ENCODE assay signal across 25 cellular contexts in the genomic region with DNA sequence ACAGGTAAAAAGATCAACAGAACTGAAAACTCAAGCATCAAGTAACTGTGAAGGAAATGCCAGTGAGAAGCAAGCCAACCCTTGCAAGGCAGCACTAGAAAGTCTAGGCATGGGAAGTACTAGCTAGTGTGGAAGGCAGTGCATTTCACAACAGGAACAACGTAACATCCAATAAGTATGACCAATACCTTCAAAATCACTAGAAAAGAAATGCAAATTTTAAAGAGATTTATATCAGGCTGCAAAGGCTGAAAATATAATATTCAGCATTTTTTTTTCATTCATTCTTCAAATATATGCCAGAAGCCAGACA.
"Had no signal": no experiment of that assay in that cellular context is flagged by ENCODE, and none has a peak within 500 bp of the region (broad histone marks: within the 10 kb centered on the region; RNA-seq: fewer than 3 reads in every experiment).

No MANE protein-coding gene starts in this region.

- H3K9me3 ChIP-seq: MG63 had no signal

- H3K27me3 Mint-ChIP-seq: activated CD8-positive, alpha-beta memory T cell treated with anti-CD3 and anti-CD28 coated beads, Interleukin-2, amount 10 ng/mL, durations not matched to agents 7 days and 5 days; activated naive CD8-positive, alpha-beta T cell had no signal

- H3K27me3 ChIP-seq: brain microvascular endothelial cell, cardiac muscle cell, MG63 had no signal

- H3K4me3 Mint-ChIP-seq: activated CD8-positive, alpha-beta memory T cell treated with anti-CD3 and anti-CD28 coated beads, Interleukin-2, amount 10 ng/mL, durations not matched to agents 7 days and 5 days; activated naive CD4-positive, alpha-beta T cell treated with anti-CD3 and anti-CD28 coated beads for 36 hours; activated naive CD8-positive, alpha-beta T cell; activated T-cell treated with anti-CD3 and anti-CD28 coated beads, Interleukin-2, amount 50 U/mL, for 24 hours; WTC11 had no signal

- H3K27ac ChIP-seq: brain microvascular endothelial cell, cardiac muscle cell, KMS-11 had no signal

- H3K9me3 Mint-ChIP-seq: activated naive CD4-positive, alpha-beta T cell treated with anti-CD3 and anti-CD28 coated beads for 36 hours; activated T-cell treated with anti-CD3 and anti-CD28 coated beads, Interleukin-2, amount 50 U/mL, for 24 hours; WTC11 had no signal

- H3K4me3 ChIP-seq: cardiac muscle cell, MG63 had no signal

- H3K36me3 ChIP-seq: brain microvascular endothelial cell, cardiac muscle cell, MG63 had no signal

- DNase-seq: activated CD4-positive, alpha-beta T cell treated with anti-CD3 and anti-CD28 coated beads for 48 hours; activated CD4-positive, alpha-beta T cell treated with anti-CD3 and anti-CD28 coated beads, Interleukin-2, amount 50 U/mL, for 48 hours; activated CD4-positive, CD25-positive, alpha-beta regulatory T cell treated with anti-CD3 and anti-CD28 coated beads, Interleukin-2, amount 50 U/mL, for 72 hours; activated CD8-positive, alpha-beta memory T cell treated with anti-CD3 and anti-CD28 coated beads, Interleukin-2, amount 10 ng/mL, durations not matched to agents 7 days and 5 days; activated effector memory CD4-positive, alpha-beta T cell treated with anti-CD3 and anti-CD28 coated beads, Interleukin-2, amount 50 U/mL, for 16 hours; activated naive CD4-positive, alpha-beta T cell treated with anti-CD3 and anti-CD28 coated beads for 36 hours; activated T-cell treated with anti-CD3 and anti-CD28 coated beads, Interleukin-2, amount 50 U/mL, for 24 hours; brain microvascular endothelial cell; MG63; NCI-H1092; NCI-H1417; NCI-H2029; NCI-H2107; NCI-H2171 treated with DMSO at 0.1 percent for 48 hours; NCI-H345; NCI-H510A; NCI-H69; NK-92 treated with Interleukin-12 subunit alpha and Interleukin-12 subunit beta, amount 100 ng/mL, for 24 hours; PC-3; SHP77; T-helper 1 cell had no signal

- H3K27ac Mint-ChIP-seq: activated CD8-positive, alpha-beta memory T cell treated with anti-CD3 and anti-CD28 coated beads, Interleukin-2, amount 10 ng/mL, durations not matched to agents 7 days and 5 days; activated naive CD4-positive, alpha-beta T cell treated with anti-CD3 and anti-CD28 coated beads for 36 hours; activated naive CD8-positive, alpha-beta T cell; activated T-cell treated with anti-CD3 and anti-CD28 coated beads, Interleukin-2, amount 50 U/mL, for 24 hours; WTC11 had no signal

- H3K4me1 Mint-ChIP-seq: activated CD8-positive, alpha-beta memory T cell treated with anti-CD3 and anti-CD28 coated beads, Interleukin-2, amount 10 ng/mL, durations not matched to agents 7 days and 5 days; WTC11 had no signal

- H3K36me3 Mint-ChIP-seq: activated CD8-positive, alpha-beta memory T cell treated with anti-CD3 and anti-CD28 coated beads, Interleukin-2, amount 10 ng/mL, durations not matched to agents 7 days and 5 days; activated naive CD8-positive, alpha-beta T cell; WTC11 had no signal
